27 cellular contexts compared by ENCODE assay signal in genomic region chr18:76273956-76274355, GRCh38.
"Had no signal": no experiment of that assay in that cellular context is flagged by ENCODE, and none has a peak within 500 bp of the region (broad histone marks: within the 10 kb centered on the region; RNA-seq: fewer than 3 reads in every experiment).

No MANE protein-coding gene starts in this region.

- H3K4me3 Mint-ChIP-seq: stimulated activated effector memory CD8-positive, alpha-beta T cell treated with anti-CD3 and anti-CD28 coated beads, Interleukin-12 subunit alpha, Interleukin-12 subunit beta, amount 100 ng/mL, for 72 hours; stimulated activated memory B cell treated with anti-CD40 and anti-IgM and Interleukin-4, amounts not matched to agents 10 μg/mL and 1 μg/mL and 100 μg/mL, for 72 hours; stimulated activated naive B cell treated with anti-CD40 and anti-IgM and Interleukin-4, amounts not matched to agents 10 μg/mL and 1 μg/mL and 100 μg/mL, for 72 hours; stimulated activated naive CD8-positive, alpha-beta T cell treated with anti-CD3 and anti-CD28 coated beads, Interleukin-15, amount 100 ng/mL, for 72 hours; stimulated activated naive CD8-positive, alpha-beta T cell treated with anti-CD3 and anti-CD28 coated beads, Interleukin-15, Interleukin-2, amounts not matched to agents 100 ng/mL and 50 ng/mL, for 24 hours; type B pancreatic cell had no signal

- H3K36me3 ChIP-seq: stomach, suprapubic skin, thoracic aorta, thyroid gland, tibial artery, tibial nerve, transverse colon, upper lobe of left lung, upper lobe of right lung, uterus, vagina had no signal

- DNase-seq: stimulated activated CD4-positive, alpha-beta T cell treated with anti-CD3 and anti-CD28 coated beads, Interleukin-2, amount 100 ng/mL, for 48 hours; stimulated activated CD4-positive, alpha-beta T cell treated with anti-CD3 and anti-CD28 coated beads, Interleukin-4, amount 100 ng/mL, for 1 hour; stimulated activated CD4-positive, alpha-beta T cell treated with anti-CD3 and anti-CD28 coated beads, Interleukin-4, amount 100 ng/mL, for 24 hours; stimulated activated CD4-positive, alpha-beta T cell treated with anti-CD3 and anti-CD28 coated beads, Interleukin-4, amount 100 ng/mL, for 4 hours; stimulated activated CD8-positive, alpha-beta memory T cell treated with anti-CD3 and anti-CD28 coated beads, Interleukin-4, amount 100 ng/mL, for 48 hours; stimulated activated naive B cell treated with anti-CD40 and anti-IgM and Interleukin-4, amounts not matched to agents 10 μg/mL and 1 μg/mL and 100 μg/mL, for 72 hours; stimulated activated naive CD4-positive, alpha-beta T cell; stimulated activated naive CD4-positive, alpha-beta T cell treated with Interleukin-2 at 50 U/mL for 16 hours; stimulated activated naive CD8-positive, alpha-beta T cell treated with anti-CD3 and anti-CD28 coated beads, Interleukin-15, amount 100 ng/mL, for 72 hours; stimulated activated naive CD8-positive, alpha-beta T cell treated with anti-CD3 and anti-CD28 coated beads, Interleukin-15, Interleukin-2, amounts not matched to agents 100 U/mL and 50 U/mL, for 24 hours; stomach; tibial artery; transverse colon; trophoblast cell; upper lobe of right lung; uterus had no signal

- H3K9me3 ChIP-seq: stomach, suprapubic skin, testis, thoracic aorta, thyroid gland, tibial artery, tibial nerve, transverse colon, upper lobe of left lung, upper lobe of right lung, uterus, vagina had no signal

- H3K27ac Mint-ChIP-seq: stimulated activated effector memory CD8-positive, alpha-beta T cell treated with anti-CD3 and anti-CD28 coated beads, Interleukin-12 subunit alpha, Interleukin-12 subunit beta, amount 100 ng/mL, for 72 hours; stimulated activated memory B cell treated with anti-CD40 and anti-IgM and Interleukin-4, amounts not matched to agents 10 μg/mL and 1 μg/mL and 100 μg/mL, for 72 hours; stimulated activated naive B cell treated with anti-CD40 and anti-IgM and Interleukin-4, amounts not matched to agents 10 μg/mL and 1 μg/mL and 100 μg/mL, for 72 hours; stimulated activated naive CD8-positive, alpha-beta T cell treated with anti-CD3 and anti-CD28 coated beads, Interleukin-15, amount 100 ng/mL, for 72 hours; stimulated activated naive CD8-positive, alpha-beta T cell treated with anti-CD3 and anti-CD28 coated beads, Interleukin-15, Interleukin-2, amounts not matched to agents 100 ng/mL and 50 ng/mL, for 24 hours; type B pancreatic cell had no signal

- H3K27ac ChIP-seq: stomach, suprapubic skin, testis, thoracic aorta, thyroid gland, tibial artery, tibial nerve, transverse colon, upper lobe of left lung, upper lobe of right lung, uterus, vagina had no signal

- H3K27me3 ChIP-seq: stomach, testis, thyroid gland, tibial nerve, transverse colon, upper lobe of left lung, upper lobe of right lung, uterus, vagina had no signal

- ATAC-seq: stimulated activated memory B cell treated with anti-CD40 and anti-IgM and Interleukin-4, amounts not matched to agents 10 μg/mL and 1 μg/mL and 100 μg/mL, for 72 hours had no signal

- H3K36me3 Mint-ChIP-seq: stimulated activated effector memory CD8-positive, alpha-beta T cell treated with anti-CD3 and anti-CD28 coated beads, Interleukin-12 subunit alpha, Interleukin-12 subunit beta, amount 100 ng/mL, for 72 hours; stimulated activated memory B cell treated with anti-CD40 and anti-IgM and Interleukin-4, amounts not matched to agents 10 μg/mL and 1 μg/mL and 100 μg/mL, for 72 hours; stimulated activated naive B cell treated with anti-CD40 and anti-IgM and Interleukin-4, amounts not matched to agents 10 μg/mL and 1 μg/mL and 100 μg/mL, for 72 hours; type B pancreatic cell had no signal

- H3K4me1 ChIP-seq: stomach, suprapubic skin, testis, thyroid gland, tibial artery, tibial nerve, transverse colon, upper lobe of left lung, upper lobe of right lung, uterus, vagina had no signal

- H3K27me3 Mint-ChIP-seq: stimulated activated memory B cell treated with anti-CD40 and anti-IgM and Interleukin-4, amounts not matched to agents 10 μg/mL and 1 μg/mL and 100 μg/mL, for 72 hours; stimulated activated naive CD8-positive, alpha-beta T cell treated with anti-CD3 and anti-CD28 coated beads, Interleukin-15, Interleukin-2, amounts not matched to agents 100 ng/mL and 50 ng/mL, for 24 hours had no signal

- H3K4me1 Mint-ChIP-seq: stimulated activated effector memory CD8-positive, alpha-beta T cell treated with anti-CD3 and anti-CD28 coated beads, Interleukin-12 subunit alpha, Interleukin-12 subunit beta, amount 100 ng/mL, for 72 hours; stimulated activated memory B cell treated with anti-CD40 and anti-IgM and Interleukin-4, amounts not matched to agents 10 μg/mL and 1 μg/mL and 100 μg/mL, for 72 hours; stimulated activated naive B cell treated with anti-CD40 and anti-IgM and Interleukin-4, amounts not matched to agents 10 μg/mL and 1 μg/mL and 100 μg/mL, for 72 hours; stimulated activated naive CD8-positive, alpha-beta T cell treated with anti-CD3 and anti-CD28 coated beads, Interleukin-15, amount 100 ng/mL, for 72 hours had no signal

- H3K4me3 ChIP-seq: stomach, suprapubic skin, testis, thoracic aorta, thyroid gland, tibial artery, tibial nerve, transverse colon, upper lobe of left lung, upper lobe of right lung, uterus, vagina had no signal

- H3K9me3 Mint-ChIP-seq: stimulated activated effector memory CD8-positive, alpha-beta T cell treated with anti-CD3 and anti-CD28 coated beads, Interleukin-12 subunit alpha, Interleukin-12 subunit beta, amount 100 ng/mL, for 72 hours; stimulated activated memory B cell treated with anti-CD40 and anti-IgM and Interleukin-4, amounts not matched to agents 10 μg/mL and 1 μg/mL and 100 μg/mL, for 72 hours; stimulated activated naive CD8-positive, alpha-beta T cell treated with anti-CD3 and anti-CD28 coated beads, Interleukin-15, amount 100 ng/mL, for 72 hours; stimulated activated naive CD8-positive, alpha-beta T cell treated with anti-CD3 and anti-CD28 coated beads, Interleukin-15, Interleukin-2, amounts not matched to agents 100 ng/mL and 50 ng/mL, for 24 hours had no signal
